18 cellular contexts compared by ENCODE assay signal in genomic region chr5:158855510-158855909, GRCh38.
DNase-seq lines count a peak whose midpoint lies in the region; ATAC-seq and TF ChIP-seq lines count a peak whose summit lies in the region.
"Had no signal": no experiment of that assay in that cellular context is flagged by ENCODE, and none has a peak within 500 bp of the region (broad histone marks: within the 10 kb centered on the region; RNA-seq: fewer than 3 reads in every experiment).

No MANE protein-coding gene starts in this region.

- H3K4me3 ChIP-seq in OCI-LY3 (ENCODE audit: low read length) (peak overlapping the region; percentile 42), Peyer's patch (no peak overlapping the region), SJCRH30 (no peak overlapping the region)
- H3K4me3 ChIP-seq: GM23338, MG63 had no signal

- no peak for TF ChIP-seq CTCF in OCI-LY3 (IDR thresholded peaks at IDR 0.05; ENCODE audit: low read depth, low read length)
- no peak for TF ChIP-seq CTCF in glutamatergic neuron (IDR thresholded peaks at IDR 0.05; ENCODE audit: partially characterized antibody, unreplicated experiment)
- TF ChIP-seq CTCF in Peyer's patch (IDR thresholded peaks at IDR 0.05): no peak

- ATAC-seq in GM18519 (IDR thresholded peaks at IDR 0.05; ENCODE audit: low FRiP score, unreplicated experiment): no peak
- ATAC-seq: GM23338 had no signal

- H3K9ac ChIP-seq in OCI-LY3 (ENCODE audit: low read length): peak overlapping the region; percentile 55
- H3K9ac ChIP-seq: KMS-11 had no signal

- H3K27ac ChIP-seq in OCI-LY3 (ENCODE audit: low read length) (peak overlapping the region; percentile 94), Peyer's patch (no peak overlapping the region), SJCRH30 (no peak overlapping the region)
- H3K27ac ChIP-seq: KMS-11 had no signal

- peaks cover 26% of the 10 kb centered on the region for H3K9me3 Mint-ChIP-seq in glutamatergic neuron (ENCODE audit: unreplicated experiment)
- H3K9me3 Mint-ChIP-seq: GM23338 had no signal

- H3K4me1 ChIP-seq in OCI-LY3 (ENCODE audit: low read length) (peaks cover 75% of the 10 kb centered on the region), Peyer's patch (no peaks in the 10 kb centered on the region), SJCRH30 (peaks cover 50% of the 10 kb centered on the region)

- H3K36me3 ChIP-seq in OCI-LY3 (replicated peaks; ENCODE audit: low read depth, low read length): no peaks in the 10 kb centered on the region
- H3K36me3 ChIP-seq in Peyer's patch: no peaks in the 10 kb centered on the region
- no peaks in the 10 kb centered on the region for H3K36me3 ChIP-seq in SJCRH30
- H3K36me3 ChIP-seq: MG63 had no signal

- no peak overlapping the region for H3K4me3 Mint-ChIP-seq in glutamatergic neuron (ENCODE audit: unreplicated experiment)
- H3K4me3 Mint-ChIP-seq: GM23338 had no signal

- no peaks in the 10 kb centered on the region for H4K20me1 ChIP-seq in OCI-LY3 (ENCODE audit: insufficient read depth, low read length)

- H3K27ac Mint-ChIP-seq in glutamatergic neuron (ENCODE audit: unreplicated experiment): peak overlapping the region; percentile 5
- H3K27ac Mint-ChIP-seq: GM23338 had no signal

- TF ChIP-seq POLR2A in Peyer's patch (IDR thresholded peaks at IDR 0.05): no peak

- peaks cover 62% of the 10 kb centered on the region for H3K4me1 Mint-ChIP-seq in glutamatergic neuron (ENCODE audit: low read depth, unreplicated experiment)

- H3K79me2 ChIP-seq in OCI-LY3 (ENCODE audit: low read length): peaks cover 14% of the 10 kb centered on the region

- peaks cover 15% of the 10 kb centered on the region for H3K27me3 Mint-ChIP-seq in glutamatergic neuron (ENCODE audit: unreplicated experiment)

- no peak overlapping the region for H2AFZ ChIP-seq in OCI-LY3 (ENCODE audit: low read depth, low read length)
- H2AFZ ChIP-seq: GM23338 had no signal

- H3K27me3 ChIP-seq in OCI-LY3 (ENCODE audit: low read depth, low read length) (no peaks in the 10 kb centered on the region), Peyer's patch (no peaks in the 10 kb centered on the region), SJCRH30 (no peaks in the 10 kb centered on the region)
- H3K27me3 ChIP-seq: MG63 had no signal

- H3K9me3 ChIP-seq in OCI-LY3 (ENCODE audit: insufficient read depth, low read length) (no peaks in the 10 kb centered on the region), Peyer's patch (no peaks in the 10 kb centered on the region), SJCRH30 (replicated peaks) (no peaks in the 10 kb centered on the region)
- H3K9me3 ChIP-seq: MG63 had no signal

- DNase-seq in DMS 273 (lab: John Stamatoyannopoulos, UW; ENCODE audit: unreplicated experiment): peak; percentile 18
- DNase-seq in DMS 273 treated with DMSO at 0.1 percent for 48 hours (lab: John Stamatoyannopoulos, UW): no peak
- no peak for DNase-seq in glutamatergic neuron
- DNase-seq in Peyer's patch: no peak
- no peak for DNase-seq in SJCRH30
- no peak for DNase-seq in ecto neural progenitor cell (ENCODE audit: low spot score)
- DNase-seq: 8988T, EL, MG63, NCI-H1105 treated with DMSO at 0.1 percent for 48 hours, NCI-H187 treated with DMSO at 0.1 percent for 48 hours, NCI-H446 treated with DMSO at 0.1 percent for 48 hours, NCI-H774, RPMI8226 had no signal

- peak overlapping the region; percentile 72 for H3K4me2 ChIP-seq in OCI-LY3 (ENCODE audit: low read length)
- H3K4me2 ChIP-seq: GM23338, KMS-11 had no signal

- H3K36me3 Mint-ChIP-seq in glutamatergic neuron (ENCODE audit: unreplicated experiment): peaks cover 7% of the 10 kb centered on the region
